Comparison of ENCODE assay signal across 29 cellular contexts in genomic region chr16:85712841-85713240, GRCh38. TPM values are rescaled to one million over a fixed set of nuclear protein-coding genes. Genes with fewer than 3 reads are reported as not detected.
DNase-seq lines count a peak whose midpoint lies in the region; ATAC-seq lines count a peak whose summit lies in the region.
"Had no signal": no experiment of that assay in that cellular context is flagged by ENCODE, and none has a peak within 500 bp of the region (broad histone marks: within the 10 kb centered on the region; RNA-seq: fewer than 3 reads in every experiment).

No MANE protein-coding gene starts in this region.

- no peak overlapping the region for H3K27ac ChIP-seq in mesendoderm (ENCODE audit: low read depth, low read length)
- H3K27ac ChIP-seq: C4-2B, epithelial cell of prostate, right atrium auricular region, SJSA1, suprapubic skin, upper lobe of left lung, WERI-Rb-1 had no signal

- DNase-seq in DMS153 (lab: John Stamatoyannopoulos, UW): peak; percentile 65
- DNase-seq in DMS153 treated with DMSO at 0.1 percent for 48 hours (lab: John Stamatoyannopoulos, UW; ENCODE audit: unreplicated experiment): no peak
- peak; percentile 78 for DNase-seq in COLO668 (lab: John Stamatoyannopoulos, UW; ENCODE audit: unreplicated experiment)
- peak; percentile 81 for DNase-seq in NCI-H69 (lab: John Stamatoyannopoulos, UW)
- DNase-seq in mesendoderm: peak; percentile 23
- DNase-seq: 8988T; activated CD4-positive, alpha-beta T cell treated with anti-CD3 and anti-CD28 coated beads, Interleukin-2, amount 10 ng/mL, durations not matched to agents 7 days and 5 days; activated effector memory CD4-positive, alpha-beta T cell treated with anti-CD3 and anti-CD28 coated beads, Interleukin-2, amount 50 U/mL, for 16 hours; activated T-cell treated with anti-CD3 and anti-CD28 coated beads, Interleukin-2, amount 50 U/mL, for 1 hour; anterior cingulate cortex; effector CD8-positive, alpha-beta T cell; hypothalamus; KBM-7; MG63; NCI-H1105; NCI-H774; posterior cingulate gyrus; stimulated activated naive CD4-positive, alpha-beta T cell; upper lobe of left lung; WERI-Rb-1 had no signal

- no CpG with 5 or more reads among the region's 9 CpGs for WGBS in mesendoderm (ENCODE audit: extremely low coverage, insufficient coverage, low lambda C conversion rate)

- H3K79me2 ChIP-seq in mesendoderm (ENCODE audit: control insufficient read depth, insufficient read depth, low read length): no peaks in the 10 kb centered on the region

- no peak overlapping the region for H4K5ac ChIP-seq in mesendoderm (ENCODE audit: low read length)

- no peaks in the 10 kb centered on the region for H3K79me1 ChIP-seq in mesendoderm (ENCODE audit: low read length)

- no peak overlapping the region for H2BK5ac ChIP-seq in mesendoderm (ENCODE audit: low read length)

- ATAC-seq in HG03520 (IDR thresholded peaks at IDR 0.05; ENCODE audit: unreplicated experiment) (no peak), GM21526 (IDR thresholded peaks at IDR 0.05; ENCODE audit: low FRiP score, unreplicated experiment) (no peak), GM21825 (IDR thresholded peaks at IDR 0.05; ENCODE audit: unreplicated experiment) (no peak)

- H2AK5ac ChIP-seq in mesendoderm (ENCODE audit: low read length): no peak overlapping the region

- H3K4ac ChIP-seq in mesendoderm (ENCODE audit: low read depth, low read length): no peak overlapping the region

- H4K8ac ChIP-seq in mesendoderm (ENCODE audit: low read depth, low read length): no peak overlapping the region

- no peak overlapping the region for H3K4me2 ChIP-seq in mesendoderm (ENCODE audit: low read length)
- H3K4me2 ChIP-seq: smooth muscle cell had no signal

- no peak overlapping the region for H3K4me3 ChIP-seq in mesendoderm (ENCODE audit: low read length)
- H3K4me3 ChIP-seq: MG63, right atrium auricular region, SJSA1, smooth muscle cell, suprapubic skin, upper lobe of left lung had no signal

- no peaks in the 10 kb centered on the region for H3K36me3 ChIP-seq in mesendoderm (ENCODE audit: control insufficient read depth, insufficient read depth, low read length)
- H3K36me3 ChIP-seq: MG63, right atrium auricular region, SJSA1, upper lobe of left lung, WERI-Rb-1 had no signal

- H3K9ac ChIP-seq in mesendoderm (ENCODE audit: low read length): no peak overlapping the region

- no peak overlapping the region for H3K56ac ChIP-seq in mesendoderm (ENCODE audit: low read length)

- peaks cover 2% of the 10 kb centered on the region for H3K27me3 ChIP-seq in mesendoderm (ENCODE audit: insufficient read depth, low read length, poor library complexity)
- H3K27me3 ChIP-seq: MG63, right atrium auricular region, SJSA1, suprapubic skin, upper lobe of left lung had no signal

- H3K4me1 ChIP-seq in mesendoderm (ENCODE audit: control insufficient read depth, low read depth, low read length): no peaks in the 10 kb centered on the region
- H3K4me1 ChIP-seq: right atrium auricular region, SJSA1 had no signal

- H2BK15ac ChIP-seq in mesendoderm (replicated peaks; ENCODE audit: low read depth): no peak overlapping the region

- H2BK120ac ChIP-seq in mesendoderm (ENCODE audit: low read depth, low read length): no peak overlapping the region

- H3K18ac ChIP-seq in mesendoderm (ENCODE audit: low read length): no peak overlapping the region

- no peak overlapping the region for H3K23ac ChIP-seq in mesendoderm (ENCODE audit: low read length)

RNA-seq across cellular contexts. Expression of gene GINS2, which starts 24.1 kb away (rescaled TPM):
- polyA plus RNA-seq in mesendoderm (2013, experiment 1 of 2): 37.8 TPM
- polyA plus RNA-seq in mesendoderm (2013, experiment 2 of 2): 38.6 TPM

RNA-seq across cellular contexts. Expression of gene C16orf74, which starts 38.1 kb away (rescaled TPM):
- 7.3 TPM for polyA plus RNA-seq in mesendoderm (2013, experiment 1 of 2)
- polyA plus RNA-seq in mesendoderm (2013, experiment 2 of 2): 7.5 TPM
